8 cellular contexts compared by ENCODE assay signal in genomic region chr1:88683516-88683847, GRCh38. TPM values are rescaled to one million over a fixed set of nuclear protein-coding genes. Genes with fewer than 3 reads are reported as not detected.
DNase-seq lines count a peak whose midpoint lies in the region; ATAC-seq and TF ChIP-seq lines count a peak whose summit lies in the region.

No MANE protein-coding gene starts in this region.

- peak overlapping the region; percentile 75 for H3K4me2 ChIP-seq in DOHH2 (ENCODE audit: low read length)
- peak overlapping the region; percentile 98 for H3K4me2 ChIP-seq in GM23248 (ENCODE audit: unreplicated experiment)
- peak overlapping the region; percentile 73 for H3K4me2 ChIP-seq in MM.1S (ENCODE audit: low read depth, low read length)

- H4K20me1 ChIP-seq in DOHH2 (ENCODE audit: control insufficient read depth, insufficient read depth, low read depth, low read length) (no peaks in the 10 kb centered on the region), GM23248 (ENCODE audit: insufficient read depth) (no peaks in the 10 kb centered on the region), MM.1S (ENCODE audit: insufficient read depth, low read length) (peaks cover 7% of the 10 kb centered on the region; the same call in 1 of the 2 replicates)

- H3K36me3 Mint-ChIP-seq in activated CD4-positive, alpha-beta memory T cell treated with anti-CD3 and anti-CD28 coated beads, Interleukin-2, amount 10 ng/mL, durations not matched to agents 7 days and 5 days (ENCODE audit: low read depth), result peaks cover 4% of the 10 kb centered on the region
- H3K36me3 Mint-ChIP-seq in natural killer cell, result no peaks in the 10 kb centered on the region

- peaks cover 21% of the 10 kb centered on the region for H3K4me1 ChIP-seq in DOHH2 (ENCODE audit: control insufficient read depth, low read length)
- H3K4me1 ChIP-seq in GM23248 (ENCODE audit: insufficient read depth), result peaks cover 25% of the 10 kb centered on the region
- peaks cover 17% of the 10 kb centered on the region; the same call in 1 of the 2 replicates for H3K4me1 ChIP-seq in MM.1S (ENCODE audit: low read length)
- peaks cover 26% of the 10 kb centered on the region for H3K4me1 ChIP-seq in endocrine pancreas (ENCODE audit: control insufficient read depth, insufficient read depth, low read length)

- POLR2A ChIA-PET in activated CD4-positive, alpha-beta memory T cell treated with anti-CD3 and anti-CD28 coated beads, Interleukin-2, amount 10 ng/mL, durations not matched to agents 7 days and 5 days (lab: Charles Lee), result interaction anchor here (0.9 to 3.5 kb wide), 12 partner anchors 8 to 1353 kb away, joined by 3 to 39 read pairs (median 4); partner anchors contain the start of gene GTF2B

- H3F3A ChIP-seq in DOHH2 (ENCODE audit: control insufficient read depth, insufficient read depth), result peaks cover 9% of the 10 kb centered on the region
- H3F3A ChIP-seq in GM23248 (ENCODE audit: insufficient read depth), result peaks cover 16% of the 10 kb centered on the region
- peaks cover 31% of the 10 kb centered on the region for H3F3A ChIP-seq in MM.1S (ENCODE audit: insufficient read depth, low read length)

- CTCF ChIA-PET in activated CD4-positive, alpha-beta memory T cell treated with anti-CD3 and anti-CD28 coated beads, Interleukin-2, amount 10 ng/mL, durations not matched to agents 7 days and 5 days (lab: Charles Lee), result interaction anchor here (1.0 to 4.0 kb wide), 8 partner anchors 10 to 207 kb away, joined by 3 to 30 read pairs (median 5); no protein-coding TSS in a partner anchor

- no peak for TF ChIP-seq CTCF in DOHH2 (IDR thresholded peaks at IDR 0.05; ENCODE audit: low read depth, low read length, poor library complexity, severe bottlenecking)
- no peak for TF ChIP-seq CTCF in MM.1S (IDR thresholded peaks at IDR 0.05; ENCODE audit: low read length)
- no peak for TF ChIP-seq CTCF in natural killer cell (IDR thresholded peaks at IDR 0.05)

- peak overlapping the region; percentile 97 for H2AFZ ChIP-seq in GM23248
- peak overlapping the region; percentile 61 for H2AFZ ChIP-seq in MM.1S (ENCODE audit: low read length)

- peak overlapping the region; percentile 93 for H3K27ac Mint-ChIP-seq in activated CD4-positive, alpha-beta memory T cell treated with anti-CD3 and anti-CD28 coated beads, Interleukin-2, amount 10 ng/mL, durations not matched to agents 7 days and 5 days
- H3K27ac Mint-ChIP-seq in natural killer cell, result peak overlapping the region; percentile 94 to 96
- H3K27ac Mint-ChIP-seq in stimulated activated naive CD8-positive, alpha-beta T cell treated with anti-CD3 and anti-CD28 coated beads, Interleukin-15, amount 100 ng/mL, for 72 hours, result peak overlapping the region; percentile 97

- H3K9me3 ChIP-seq in DOHH2 (ENCODE audit: control insufficient read depth, insufficient read depth, low read length), result no peaks in the 10 kb centered on the region
- H3K9me3 ChIP-seq in GM23248 (ENCODE audit: low read depth), result no peaks in the 10 kb centered on the region
- H3K9me3 ChIP-seq in MM.1S (replicated peaks; ENCODE audit: insufficient read depth, low read length), result no peaks in the 10 kb centered on the region
- H3K9me3 ChIP-seq in endocrine pancreas (ENCODE audit: control insufficient read depth, low read length), result no peaks in the 10 kb centered on the region

- H3K9ac ChIP-seq in GM23248 (peak overlapping the region; percentile 92), MM.1S (ENCODE audit: low read length) (peak overlapping the region; percentile 68), endocrine pancreas (ENCODE audit: control insufficient read depth, insufficient read depth, low read length) (peak overlapping the region; percentile 90)

- ATAC-seq in natural killer cell, result peak; percentile 9 to 20 (median 16)
- ATAC-seq in stimulated activated naive CD8-positive, alpha-beta T cell treated with anti-CD3 and anti-CD28 coated beads, Interleukin-15, amount 100 ng/mL, for 72 hours, result peak; percentile 42

- in situ Hi-C loops in GM23248 (cut with MboI), result no loop called here

- H3K79me2 ChIP-seq in DOHH2 (ENCODE audit: control insufficient read depth, low read length), result peaks cover 56% of the 10 kb centered on the region
- H3K79me2 ChIP-seq in GM23248 (ENCODE audit: insufficient read depth), result peaks cover 47% of the 10 kb centered on the region
- peaks cover 45% of the 10 kb centered on the region for H3K79me2 ChIP-seq in MM.1S (ENCODE audit: low read length)

- peak overlapping the region; percentile 92 for H3K27ac ChIP-seq in DOHH2 (ENCODE audit: low read depth, low read length)
- H3K27ac ChIP-seq in GM23248, result peak overlapping the region; percentile 89
- peak overlapping the region; percentile 90 for H3K27ac ChIP-seq in MM.1S (ENCODE audit: low read length)

- peaks cover 23% of the 10 kb centered on the region for H3K4me1 Mint-ChIP-seq in activated CD4-positive, alpha-beta memory T cell treated with anti-CD3 and anti-CD28 coated beads, Interleukin-2, amount 10 ng/mL, durations not matched to agents 7 days and 5 days
- H3K4me1 Mint-ChIP-seq in natural killer cell, result peaks cover 21 to 35% of the 10 kb centered on the region in 2 donors
- H3K4me1 Mint-ChIP-seq in stimulated activated naive CD8-positive, alpha-beta T cell treated with anti-CD3 and anti-CD28 coated beads, Interleukin-15, amount 100 ng/mL, for 72 hours, result peaks cover 26% of the 10 kb centered on the region

- H3K4me3 Mint-ChIP-seq in activated CD4-positive, alpha-beta memory T cell treated with anti-CD3 and anti-CD28 coated beads, Interleukin-2, amount 10 ng/mL, durations not matched to agents 7 days and 5 days, result peak overlapping the region; percentile 99
- peak overlapping the region; percentile 98 for H3K4me3 Mint-ChIP-seq in natural killer cell
- peak overlapping the region; percentile 91 to 98 for H3K4me3 Mint-ChIP-seq in stimulated activated naive CD8-positive, alpha-beta T cell treated with anti-CD3 and anti-CD28 coated beads, Interleukin-15, amount 100 ng/mL, for 72 hours

- WGBS in GM23248 (ENCODE audit: low coverage in 1 of 2, low lambda C conversion rate in 2 of 2, missing lambda C conversion rate in 2 of 2), 2 experiments, result 1 to 2% methylated on average over 8 of the region's 8 CpGs

- H3K9me3 Mint-ChIP-seq in activated CD4-positive, alpha-beta memory T cell treated with anti-CD3 and anti-CD28 coated beads, Interleukin-2, amount 10 ng/mL, durations not matched to agents 7 days and 5 days, result no peaks in the 10 kb centered on the region
- H3K9me3 Mint-ChIP-seq in natural killer cell, result no peaks in the 10 kb centered on the region
- no peaks in the 10 kb centered on the region for H3K9me3 Mint-ChIP-seq in stimulated activated naive CD8-positive, alpha-beta T cell treated with anti-CD3 and anti-CD28 coated beads, Interleukin-15, amount 100 ng/mL, for 72 hours

- H3K4me3 ChIP-seq in DOHH2 (ENCODE audit: low read length) (peak overlapping the region; percentile 81), GM23248 (peak overlapping the region; percentile 98), MM.1S (ENCODE audit: low read length) (peak overlapping the region; percentile 75), endocrine pancreas (ENCODE audit: control insufficient read depth, insufficient read depth, low read length) (peak overlapping the region; percentile 99)

- no peaks in the 10 kb centered on the region for H3K27me3 Mint-ChIP-seq in activated CD4-positive, alpha-beta memory T cell treated with anti-CD3 and anti-CD28 coated beads, Interleukin-2, amount 10 ng/mL, durations not matched to agents 7 days and 5 days
- no peaks in the 10 kb centered on the region for H3K27me3 Mint-ChIP-seq in natural killer cell (ENCODE audit: low read depth in 2 of 2)
- H3K27me3 Mint-ChIP-seq in stimulated activated naive CD8-positive, alpha-beta T cell treated with anti-CD3 and anti-CD28 coated beads, Interleukin-15, amount 100 ng/mL, for 72 hours, result no peaks in the 10 kb centered on the region

- DNase-seq in GM23248, result peak; percentile 62
- DNase-seq in MM.1S, result peak; percentile 70
- DNase-seq in activated CD4-positive, alpha-beta memory T cell treated with anti-CD3 and anti-CD28 coated beads, Interleukin-2, amount 10 ng/mL, durations not matched to agents 7 days and 5 days, result peak; percentile 57
- DNase-seq in natural killer cell, result peak; percentile 49
- peak; percentile 56 to 62 for DNase-seq in stimulated activated naive CD8-positive, alpha-beta T cell treated with anti-CD3 and anti-CD28 coated beads, Interleukin-15, amount 100 ng/mL, for 72 hours
- no peak for DNase-seq in T1000 (lab: John Stamatoyannopoulos, UW)

- H3K9me2 ChIP-seq in DOHH2 (replicated peaks; ENCODE audit: control insufficient read depth, low read length), result no peaks in the 10 kb centered on the region
- H3K9me2 ChIP-seq in GM23248 (ENCODE audit: insufficient read depth), result no peaks in the 10 kb centered on the region
- H3K9me2 ChIP-seq in MM.1S (replicated peaks; ENCODE audit: insufficient read depth, low read length), result no peaks in the 10 kb centered on the region

- no peaks in the 10 kb centered on the region for H3K27me3 ChIP-seq in DOHH2 (ENCODE audit: control insufficient read depth, low read length)
- H3K27me3 ChIP-seq in GM23248 (replicated peaks; ENCODE audit: insufficient read depth), result no peaks in the 10 kb centered on the region
- no peaks in the 10 kb centered on the region for H3K27me3 ChIP-seq in MM.1S (replicated peaks; ENCODE audit: insufficient read depth, low read length)
- H3K27me3 ChIP-seq in endocrine pancreas (ENCODE audit: control insufficient read depth, insufficient read depth, low read length), result no peaks in the 10 kb centered on the region

- intact Hi-C loops in natural killer cell (cut with micrococcal nuclease), result loop anchor here (5.0 to 10.0 kb wide), 3 partner anchors 1346 to 1979 kb away; partner anchors contain the start of genes HS2ST1, SELENOF and SH3GLB1

- H3K36me3 ChIP-seq in DOHH2 (ENCODE audit: control insufficient read depth, low read length) (peaks cover 16% of the 10 kb centered on the region), GM23248 (ENCODE audit: low read depth) (no peaks in the 10 kb centered on the region), MM.1S (replicated peaks; ENCODE audit: insufficient read depth, low read length) (no peaks in the 10 kb centered on the region), endocrine pancreas (ENCODE audit: control insufficient read depth, insufficient read depth, low read length) (no peaks in the 10 kb centered on the region)

RNA-seq across cellular contexts. Expression of gene PKN2, which starts 0.6 kb away (rescaled TPM):
- 22.3 and 32.6 TPM in 2 replicates for total RNA-seq in GM23248 (2014; rRNA removed; shearing (Covaris generic))
- 19.6 and 24.0 TPM in 2 replicates for polyA plus RNA-seq in GM23248 (2016; fragmentation: Nextera tagmentation; extraction: Ambion mirVana)
- total RNA-seq in activated CD4-positive, alpha-beta memory T cell treated with anti-CD3 and anti-CD28 coated beads, Interleukin-2, amount 10 ng/mL, durations not matched to agents 7 days and 5 days, result 10 to 100 TPM; 25.5 to 25.9 TPM
- 10 to 100 TPM; 40.8 to 50.1 (median 47.2) TPM for total RNA-seq in natural killer cell
